14 cellular contexts compared by ENCODE assay signal in genomic region chr5:9222054-9222738, GRCh38.
A peak's percentile ranks its signal among the peaks of the same experiment; 100 is the strongest.
DNase-seq lines count a peak whose midpoint lies in the region; FAIRE-seq and TF ChIP-seq lines count a peak whose summit lies in the region.
"Had no signal": no experiment of that assay in that cellular context is flagged by ENCODE, and none has a peak within 500 bp of the region (broad histone marks: within the 10 kb centered on the region; RNA-seq: fewer than 3 reads in every experiment).

No MANE protein-coding gene starts in this region.

- no peak overlapping the region for H2BK15ac ChIP-seq in neuronal stem cell (ENCODE audit: low read length)

- H3K4me1 ChIP-seq in iPS-15b (ENCODE audit: control insufficient read depth, insufficient read depth, low read length) (peaks cover 10% of the 10 kb centered on the region), neuronal stem cell (ENCODE audit: control insufficient read depth in 2 of 2, insufficient read depth in 1 of 2, low read depth in 1 of 2, low read length in 2 of 2) (peaks cover 6 to 15% of the 10 kb centered on the region in 2 donors)

- no peak overlapping the region for H2BK12ac ChIP-seq in neuronal stem cell (ENCODE audit: low read length)

- no peak overlapping the region for H4K8ac ChIP-seq in neuronal stem cell (ENCODE audit: low read depth, low read length)

- H3K36me3 ChIP-seq in WERI-Rb-1 (no peaks in the 10 kb centered on the region), iPS-15b (ENCODE audit: control insufficient read depth, insufficient read depth, low read length) (no peaks in the 10 kb centered on the region), neuronal stem cell (replicated peaks in 1 of 2; ENCODE audit: control insufficient read depth in 2 of 2, insufficient read depth in 2 of 2, low read length in 2 of 2) (peaks cover 0 to 20% of the 10 kb centered on the region in 2 donors)

- H3K79me1 ChIP-seq in neuronal stem cell (ENCODE audit: low read depth, low read length), result no peaks in the 10 kb centered on the region

- H2BK120ac ChIP-seq in neuronal stem cell (ENCODE audit: low read depth, low read length), result no peak overlapping the region

- peak overlapping the region; percentile 58 for H3K18ac ChIP-seq in neuronal stem cell (ENCODE audit: low read length)

- WGBS in neuronal stem cell (ENCODE audit: extremely low coverage in 2 of 2, insufficient read length in 2 of 2, insufficient replicate concordance in 1 of 2), 2 donors, result no CpG with 5 or more reads among the region's 5 CpGs

- peak overlapping the region; percentile 26 for H2AFZ ChIP-seq in neuronal stem cell (ENCODE audit: low read length)

- H2AK5ac ChIP-seq in neuronal stem cell (ENCODE audit: low read depth, low read length), result no peak overlapping the region

- H3K4me3 ChIP-seq in WERI-Rb-1 (ENCODE audit: low read depth, low read length) (no peak overlapping the region), iPS-15b (ENCODE audit: low read depth, low read length) (peak overlapping the region; percentile 11), neuronal stem cell (ENCODE audit: low read length in 2 of 2) (no peak overlapping the region), dorsolateral prefrontal cortex (no peak overlapping the region)

- H3K9me3 ChIP-seq in WERI-Rb-1 (ENCODE audit: severe bottlenecking) (no peaks in the 10 kb centered on the region), iPS-15b (ENCODE audit: control insufficient read depth, insufficient read depth, low read length) (no peaks in the 10 kb centered on the region), neuronal stem cell (replicated peaks in 1 of 2; ENCODE audit: control insufficient read depth in 2 of 2, insufficient read depth in 1 of 2, low read depth in 1 of 2, low read length in 2 of 2) (peaks cover 6 to 9% of the 10 kb centered on the region in 2 donors)

- no peak overlapping the region for H3K4ac ChIP-seq in neuronal stem cell (ENCODE audit: low read length)

- no peak overlapping the region for H3K23ac ChIP-seq in neuronal stem cell (ENCODE audit: low read depth, low read length, poor library complexity)

- no peak overlapping the region for H2BK5ac ChIP-seq in neuronal stem cell (ENCODE audit: low read length)

- H3K14ac ChIP-seq in neuronal stem cell (ENCODE audit: low read length), result no peak overlapping the region

- peak; percentile 64 for FAIRE-seq in HTR-8/SVneo (lab: Jason Lieb, UNC)
- FAIRE-seq: HepG2 had no signal

- H4K91ac ChIP-seq in neuronal stem cell (ENCODE audit: low read depth, low read length, poor library complexity), result no peak overlapping the region

- intact Hi-C loops in dorsolateral prefrontal cortex (cut with DNase I), result no loop called here

- H3K27ac ChIP-seq in WERI-Rb-1 (peak overlapping the region; percentile 59), neuronal stem cell (replicated peaks; ENCODE audit: low read length) (peak overlapping the region; percentile 22), dorsolateral prefrontal cortex (no peak overlapping the region)
- H3K27ac ChIP-seq: C4-2B had no signal

- TF ChIP-seq CTCF in WERI-Rb-1 (IDR thresholded peaks at IDR 0.05; ENCODE audit: low read depth, low read length) (no peak), dorsolateral prefrontal cortex (IDR thresholded peaks at IDR 0.05 in 54 of 56, conservative IDR thresholded peaks at IDR 0.05 in 2 of 56; ENCODE audit: low read depth in 1 of 56, partially characterized antibody in 56 of 56) (no peak)

- H3K27me3 ChIP-seq in WERI-Rb-1 (ENCODE audit: insufficient read depth, low read depth, severe bottlenecking) (no peaks in the 10 kb centered on the region), iPS-15b (ENCODE audit: control insufficient read depth, insufficient read depth, low read length) (no peaks in the 10 kb centered on the region), neuronal stem cell (ENCODE audit: control insufficient read depth in 3 of 3, insufficient read depth in 3 of 3, low read depth in 1 of 3, low read length in 3 of 3) (no peaks in the 10 kb centered on the region), dorsolateral prefrontal cortex (no peaks in the 10 kb centered on the region)

- DNase-seq in HTR-8/SVneo (ENCODE audit: insufficient read length, low spot score), result no peak
- DNase-seq in WERI-Rb-1, result peak; percentile 87
- no peak for DNase-seq in neuronal stem cell (ENCODE audit: low spot score)
- DNase-seq in EL, result no peak
- no peak for DNase-seq in dorsolateral prefrontal cortex
- DNase-seq in UCSD-AML1 (lab: John Stamatoyannopoulos, UW; ENCODE audit: unreplicated experiment), result no peak
- DNase-seq: COR-L47, DMS153, KG1, NCI-H1436, NCI-H2029 treated with DMSO at 0.1 percent for 48 hours had no signal

- no peak overlapping the region for H3K9ac ChIP-seq in iPS-15b (ENCODE audit: low read depth, low read length)
- H3K9ac ChIP-seq in neuronal stem cell (ENCODE audit: low read depth, low read length, poor library complexity), result no peak overlapping the region

- H3K4me2 ChIP-seq in neuronal stem cell (ENCODE audit: insufficient read depth, low read length, poor library complexity, severe bottlenecking), result no peak overlapping the region

Comparison
In these comparisons a context has a peak if more than half of its experiments do, and no peak if none do; other contexts are left out.
1. H3K27ac ChIP-seq: peak in WERI-Rb-1 (single experiment) and neuronal stem cell (single experiment); none in dorsolateral prefrontal cortex (0 of 59).